1 cellular context compared by ENCODE assay signal in genomic region chr22:38317995-38318715, GRCh38.
TF ChIP-seq lines count a peak whose summit lies in the region.

No MANE protein-coding gene starts in this region.

TF ChIP-seq in A549, 52 proteins besides CTCF, POLR2A, EP300 and RAD21 (continued from another document):
- TF ChIP-seq USF2 (IDR thresholded peaks at IDR 0.05) (no peak), RARB (CRISPR knock-in tag; IDR thresholded peaks at IDR 0.05) (no peak), ZC3H11A (IDR thresholded peaks at IDR 0.05) (no peak), RCOR1 (IDR thresholded peaks at IDR 0.05; ENCODE audit: low read depth, low read length) (no peak), JUN (IDR thresholded peaks at IDR 0.05) (peak in 1 of 2 experiments; percentile 25; a peak in 1 of 5 replicates), ELK1 (IDR thresholded peaks at IDR 0.05; ENCODE audit: low read depth, low read length) (no peak), CEBPB (IDR thresholded peaks at IDR 0.05) (no peak), HOXB5 (CRISPR knock-in tag; IDR thresholded peaks at IDR 0.05) (no peak), HDAC2 (IDR thresholded peaks at IDR 0.05) (no peak), SMC3 (IDR thresholded peaks at IDR 0.05) (no peak), SREBF2 (IDR thresholded peaks at IDR 0.05) (no peak), TFCP2L1 (CRISPR knock-in tag; IDR thresholded peaks at IDR 0.05) (no peak), KDM5A (IDR thresholded peaks at IDR 0.05) (no peak), PHF8 (IDR thresholded peaks at IDR 0.05; ENCODE audit: borderline replicate concordance, low read depth) (no peak), CHD2 (IDR thresholded peaks at IDR 0.05; ENCODE audit: low read length, partially characterized antibody) (no peak), ZFP36 (IDR thresholded peaks at IDR 0.05; ENCODE audit: borderline replicate concordance, partially characterized antibody) (no peak), E2F6 (IDR thresholded peaks at IDR 0.05; ENCODE audit: borderline replicate concordance, low read depth) (peak; percentile 71), HOXB13 (CRISPR knock-in tag; IDR thresholded peaks at IDR 0.05; ENCODE audit: low read depth) (0 out of 2 replicates have a peak, but pooled peaks have one; percentile 13), POLR2AphosphoS2 (conservative IDR thresholded peaks at IDR 0.05; ENCODE audit: low read length) (no peak), KDM1A (IDR thresholded peaks at IDR 0.05; ENCODE audit: low read depth) (no peak), MAFK (IDR thresholded peaks at IDR 0.05; ENCODE audit: partially characterized antibody) (no peak), CBX8 (IDR thresholded peaks at IDR 0.05) (no peak), ZNF302 (CRISPR knock-in tag; IDR thresholded peaks at IDR 0.05) (no peak), ESRRA (IDR thresholded peaks at IDR 0.05; ENCODE audit: borderline replicate concordance, low read length) (no peak), HEYL (CRISPR knock-in tag; IDR thresholded peaks at IDR 0.05) (no peak), FOSL2 (IDR thresholded peaks at IDR 0.05) (no peak), FOSL2 (CRISPR knock-in tag; IDR thresholded peaks at IDR 0.05) (peak; percentile 72), HES2 (IDR thresholded peaks at IDR 0.05) (no peak), JUNB (IDR thresholded peaks at IDR 0.05) (no peak), FOSB (CRISPR knock-in tag; IDR thresholded peaks at IDR 0.05) (no peak), MYC (IDR thresholded peaks at IDR 0.05; ENCODE audit: borderline replicate concordance, low read length) (no peak; the same call in 1 of the 2 replicates), HOXA7 (CRISPR knock-in tag; IDR thresholded peaks at IDR 0.05) (no peak), CBX2 (IDR thresholded peaks at IDR 0.05; ENCODE audit: borderline replicate concordance, low read depth) (no peak), NR3C1 (IDR thresholded peaks at IDR 0.05) (no peak), ZSCAN20 (CRISPR knock-in tag; IDR thresholded peaks at IDR 0.05) (no peak)
- TF ChIP-seq, protein P1, sequence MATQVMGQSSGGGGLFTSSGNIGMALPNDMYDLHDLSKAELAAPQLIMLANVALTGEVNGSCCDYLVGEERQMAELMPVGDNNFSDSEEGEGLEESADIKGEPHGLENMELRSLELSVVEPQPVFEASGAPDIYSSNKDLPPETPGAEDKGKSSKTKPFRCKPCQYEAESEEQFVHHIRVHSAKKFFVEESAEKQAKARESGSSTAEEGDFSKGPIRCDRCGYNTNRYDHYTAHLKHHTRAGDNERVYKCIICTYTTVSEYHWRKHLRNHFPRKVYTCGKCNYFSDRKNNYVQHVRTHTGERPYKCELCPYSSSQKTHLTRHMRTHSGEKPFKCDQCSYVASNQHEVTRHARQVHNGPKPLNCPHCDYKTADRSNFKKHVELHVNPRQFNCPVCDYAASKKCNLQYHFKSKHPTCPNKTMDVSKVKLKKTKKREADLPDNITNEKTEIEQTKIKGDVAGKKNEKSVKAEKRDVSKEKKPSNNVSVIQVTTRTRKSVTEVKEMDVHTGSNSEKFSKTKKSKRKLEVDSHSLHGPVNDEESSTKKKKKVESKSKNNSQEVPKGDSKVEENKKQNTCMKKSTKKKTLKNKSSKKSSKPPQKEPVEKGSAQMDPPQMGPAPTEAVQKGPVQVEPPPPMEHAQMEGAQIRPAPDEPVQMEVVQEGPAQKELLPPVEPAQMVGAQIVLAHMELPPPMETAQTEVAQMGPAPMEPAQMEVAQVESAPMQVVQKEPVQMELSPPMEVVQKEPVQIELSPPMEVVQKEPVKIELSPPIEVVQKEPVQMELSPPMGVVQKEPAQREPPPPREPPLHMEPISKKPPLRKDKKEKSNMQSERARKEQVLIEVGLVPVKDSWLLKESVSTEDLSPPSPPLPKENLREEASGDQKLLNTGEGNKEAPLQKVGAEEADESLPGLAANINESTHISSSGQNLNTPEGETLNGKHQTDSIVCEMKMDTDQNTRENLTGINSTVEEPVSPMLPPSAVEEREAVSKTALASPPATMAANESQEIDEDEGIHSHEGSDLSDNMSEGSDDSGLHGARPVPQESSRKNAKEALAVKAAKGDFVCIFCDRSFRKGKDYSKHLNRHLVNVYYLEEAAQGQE (IDR thresholded peaks at IDR 0.05) = no peak
- TF ChIP-seq, protein P2, sequence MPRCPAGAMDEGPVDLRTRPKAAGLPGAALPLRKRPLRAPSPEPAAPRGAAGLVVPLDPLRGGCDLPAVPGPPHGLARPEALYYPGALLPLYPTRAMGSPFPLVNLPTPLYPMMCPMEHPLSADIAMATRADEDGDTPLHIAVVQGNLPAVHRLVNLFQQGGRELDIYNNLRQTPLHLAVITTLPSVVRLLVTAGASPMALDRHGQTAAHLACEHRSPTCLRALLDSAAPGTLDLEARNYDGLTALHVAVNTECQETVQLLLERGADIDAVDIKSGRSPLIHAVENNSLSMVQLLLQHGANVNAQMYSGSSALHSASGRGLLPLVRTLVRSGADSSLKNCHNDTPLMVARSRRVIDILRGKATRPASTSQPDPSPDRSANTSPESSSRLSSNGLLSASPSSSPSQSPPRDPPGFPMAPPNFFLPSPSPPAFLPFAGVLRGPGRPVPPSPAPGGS (IDR thresholded peaks at IDR 0.05) = 0 out of 3 replicates have a peak, but pooled peaks have one; percentile 36
